ENCODE assay signal across 1 cellular context in the genomic region with DNA sequence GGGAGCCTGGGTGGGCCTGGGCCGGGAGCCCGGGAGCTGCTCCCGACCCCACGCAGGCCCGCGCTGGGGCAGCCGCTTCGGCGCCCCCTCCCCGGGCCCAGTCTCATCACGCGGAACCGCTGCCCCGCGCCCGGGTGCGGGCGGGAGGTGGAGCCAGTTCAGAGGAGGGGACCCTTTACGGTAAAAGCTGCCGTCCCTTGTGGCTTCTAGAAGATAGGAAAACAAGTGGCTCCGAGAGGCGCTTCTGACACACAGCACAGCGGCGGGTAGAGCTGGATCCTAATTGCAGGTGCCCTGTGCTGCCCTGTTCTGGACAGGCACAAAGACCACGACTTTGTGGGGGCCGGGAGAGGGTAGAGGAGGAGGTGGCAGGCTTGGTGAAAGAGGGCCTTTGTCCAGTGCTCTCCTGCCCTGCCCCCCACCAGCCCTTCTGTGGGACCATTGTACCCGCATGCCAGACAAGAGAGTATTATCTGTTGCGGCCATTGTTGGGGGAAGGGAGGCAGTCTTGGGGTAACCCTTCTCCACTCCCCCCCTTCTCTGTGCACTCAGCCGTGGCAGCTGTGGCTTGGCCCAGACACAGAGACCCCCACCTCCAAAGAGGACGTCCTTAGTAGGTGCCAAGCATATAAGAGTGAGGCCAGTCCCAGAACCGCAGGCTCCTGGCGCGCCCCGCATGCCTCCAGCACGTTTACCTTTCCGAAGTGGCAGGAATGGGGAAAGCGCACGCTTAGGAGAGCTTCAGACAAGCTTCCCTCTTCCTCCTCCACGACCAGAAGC.
TF ChIP-seq lines count a peak whose summit lies in the region.

No MANE protein-coding gene starts in this region.

TF ChIP-seq in HepG2, 621 proteins besides CTCF, POLR2A, EP300 and RAD21 (continues in another document):
- TF ChIP-seq ZNF354B (CRISPR knock-in tag; IDR thresholded peaks at IDR 0.05) (no peak), ZNF343 (CRISPR knock-in tag; IDR thresholded peaks at IDR 0.05) (no peak), CCAR2 (optimal IDR thresholded peaks at IDR 0.05; ENCODE audit: low read depth, low read length) (peak; percentile 68), GABPA (IDR thresholded peaks at IDR 0.05; ENCODE audit: low read depth, low read length) (no peak), GABPA (CRISPR knock-in tag; IDR thresholded peaks at IDR 0.05; ENCODE audit: low read depth) (no peak), DR1 (CRISPR knock-in tag; IDR thresholded peaks at IDR 0.05) (0 out of 2 replicates have a peak, but pooled peaks have one; percentile 26), NFYB (CRISPR knock-in tag; IDR thresholded peaks at IDR 0.05) (no peak), TARDBP (CRISPR knock-in tag; IDR thresholded peaks at IDR 0.05) (no peak; the same call in 1 of the 2 replicates), POGZ (CRISPR knock-in tag; IDR thresholded peaks at IDR 0.05) (0 out of 2 replicates have a peak, but pooled peaks have one; percentile 30), ZKSCAN1 (IDR thresholded peaks at IDR 0.05; ENCODE audit: low read length) (no peak), CC2D1A (CRISPR knock-in tag; IDR thresholded peaks at IDR 0.05) (no peak), PRPF4 (IDR thresholded peaks at IDR 0.05; ENCODE audit: low read depth, low read length, poor library complexity, severe bottlenecking) (peak; percentile 92), MZF1 (CRISPR knock-in tag; IDR thresholded peaks at IDR 0.05; ENCODE audit: borderline replicate concordance) (0 out of 2 replicates have a peak, but pooled peaks have one; percentile 51), ZFP36 (IDR thresholded peaks at IDR 0.05; ENCODE audit: borderline replicate concordance, low read depth, low read length, partially characterized antibody) (peak; percentile 43), NFKB2 (CRISPR knock-in tag; IDR thresholded peaks at IDR 0.05; ENCODE audit: borderline replicate concordance) (no peak)
- TF ChIP-seq, protein P1, sequence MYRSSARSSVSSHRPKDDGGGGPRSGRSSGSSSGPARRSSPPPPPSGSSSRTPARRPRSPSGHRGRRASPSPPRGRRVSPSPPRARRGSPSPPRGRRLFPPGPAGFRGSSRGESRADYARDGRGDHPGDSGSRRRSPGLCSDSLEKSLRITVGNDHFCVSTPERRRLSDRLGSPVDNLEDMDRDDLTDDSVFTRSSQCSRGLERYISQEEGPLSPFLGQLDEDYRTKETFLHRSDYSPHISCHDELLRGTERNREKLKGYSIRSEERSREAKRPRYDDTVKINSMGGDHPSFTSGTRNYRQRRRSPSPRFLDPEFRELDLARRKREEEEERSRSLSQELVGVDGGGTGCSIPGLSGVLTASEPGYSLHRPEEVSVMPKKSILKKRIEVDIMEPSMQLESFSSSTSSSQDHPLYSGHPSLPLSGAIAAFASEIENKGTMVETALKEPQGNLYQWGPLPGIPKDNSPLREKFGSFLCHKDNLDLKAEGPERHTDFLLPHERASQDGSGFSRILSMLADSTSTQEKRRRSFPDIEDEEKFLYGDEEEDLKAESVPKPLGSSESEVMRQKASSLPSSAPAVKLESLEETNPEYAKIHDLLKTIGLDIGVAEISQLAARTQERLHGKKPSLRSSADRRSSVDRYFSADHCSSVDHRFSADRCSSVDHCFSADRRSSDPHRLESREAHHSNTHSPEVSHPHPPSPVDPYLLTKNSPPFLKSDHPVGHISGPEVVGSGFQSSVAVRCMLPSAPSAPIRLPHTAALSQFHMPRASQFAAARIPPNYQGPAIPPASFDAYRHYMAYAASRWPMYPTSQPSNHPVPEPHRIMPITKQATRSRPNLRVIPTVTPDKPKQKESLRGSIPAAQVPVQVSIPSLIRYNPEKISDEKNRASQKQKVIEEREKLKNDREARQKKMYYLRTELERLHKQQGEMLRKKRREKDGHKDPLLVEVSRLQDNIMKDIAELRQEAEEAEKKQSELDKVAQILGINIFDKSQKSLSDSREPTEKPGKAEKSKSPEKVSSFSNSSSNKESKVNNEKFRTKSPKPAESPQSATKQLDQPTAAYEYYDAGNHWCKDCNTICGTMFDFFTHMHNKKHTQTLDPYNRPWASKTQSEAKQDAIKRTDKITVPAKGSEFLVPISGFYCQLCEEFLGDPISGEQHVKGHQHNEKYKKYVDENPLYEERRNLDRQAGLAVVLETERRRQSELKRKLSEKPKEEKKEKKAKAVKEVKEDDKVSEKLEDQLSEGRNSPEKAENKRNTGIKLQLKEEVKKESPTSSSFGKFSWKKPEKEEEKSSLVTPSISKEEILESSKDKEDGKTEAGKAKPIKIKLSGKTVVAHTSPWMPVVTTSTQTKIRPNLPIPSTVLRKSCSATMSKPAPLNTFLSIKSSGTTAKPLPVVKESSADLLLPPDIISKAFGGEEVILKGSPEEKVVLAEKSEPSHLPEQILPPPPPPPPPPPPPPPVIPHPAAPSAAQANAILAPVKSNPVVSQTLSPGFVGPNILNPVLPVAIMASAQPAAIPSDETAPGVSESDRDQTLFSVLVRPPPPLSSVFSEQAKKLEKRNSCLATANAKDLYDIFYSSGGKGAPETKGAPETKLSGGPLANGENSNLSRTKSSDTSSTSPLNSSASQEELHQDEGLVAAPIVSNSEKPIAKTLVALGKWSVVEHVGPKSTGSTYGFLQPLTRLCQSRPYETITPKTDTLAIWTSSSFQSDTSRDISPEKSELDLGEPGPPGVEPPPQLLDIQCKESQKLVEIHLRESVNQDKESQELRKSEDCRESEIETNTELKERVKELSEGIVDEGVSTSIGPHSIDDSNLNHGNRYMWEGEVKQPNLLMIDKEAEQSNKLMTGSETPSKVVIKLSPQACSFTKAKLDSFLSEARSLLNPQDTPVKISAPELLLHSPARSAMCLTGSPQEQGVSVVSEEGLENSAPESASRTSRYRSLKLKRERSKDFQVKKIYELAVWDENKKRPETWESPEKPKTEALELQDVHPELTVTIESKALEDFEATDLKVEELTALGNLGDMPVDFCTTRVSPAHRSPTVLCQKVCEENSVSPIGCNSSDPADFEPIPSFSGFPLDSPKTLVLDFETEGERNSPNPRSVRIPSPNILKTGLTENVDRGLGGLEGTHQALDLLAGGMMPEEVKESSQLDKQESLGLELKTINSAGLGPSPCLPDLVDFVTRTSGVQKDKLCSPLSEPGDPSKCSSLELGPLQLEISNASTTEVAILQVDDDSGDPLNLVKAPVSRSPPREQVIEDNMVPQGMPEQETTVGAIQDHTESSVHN (CRISPR knock-in tag; IDR thresholded peaks at IDR 0.05): no peak
- TF ChIP-seq, protein P2, sequence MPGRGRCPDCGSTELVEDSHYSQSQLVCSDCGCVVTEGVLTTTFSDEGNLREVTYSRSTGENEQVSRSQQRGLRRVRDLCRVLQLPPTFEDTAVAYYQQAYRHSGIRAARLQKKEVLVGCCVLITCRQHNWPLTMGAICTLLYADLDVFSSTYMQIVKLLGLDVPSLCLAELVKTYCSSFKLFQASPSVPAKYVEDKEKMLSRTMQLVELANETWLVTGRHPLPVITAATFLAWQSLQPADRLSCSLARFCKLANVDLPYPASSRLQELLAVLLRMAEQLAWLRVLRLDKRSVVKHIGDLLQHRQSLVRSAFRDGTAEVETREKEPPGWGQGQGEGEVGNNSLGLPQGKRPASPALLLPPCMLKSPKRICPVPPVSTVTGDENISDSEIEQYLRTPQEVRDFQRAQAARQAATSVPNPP (CRISPR knock-in tag; IDR thresholded peaks at IDR 0.05): no peak
- TF ChIP-seq, protein P3, sequence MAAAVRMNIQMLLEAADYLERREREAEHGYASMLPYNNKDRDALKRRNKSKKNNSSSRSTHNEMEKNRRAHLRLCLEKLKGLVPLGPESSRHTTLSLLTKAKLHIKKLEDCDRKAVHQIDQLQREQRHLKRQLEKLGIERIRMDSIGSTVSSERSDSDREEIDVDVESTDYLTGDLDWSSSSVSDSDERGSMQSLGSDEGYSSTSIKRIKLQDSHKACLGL (CRISPR knock-in tag; IDR thresholded peaks at IDR 0.05): 0 out of 2 replicates have a peak, but pooled peaks have one; percentile 32
- TF ChIP-seq, protein P4, sequence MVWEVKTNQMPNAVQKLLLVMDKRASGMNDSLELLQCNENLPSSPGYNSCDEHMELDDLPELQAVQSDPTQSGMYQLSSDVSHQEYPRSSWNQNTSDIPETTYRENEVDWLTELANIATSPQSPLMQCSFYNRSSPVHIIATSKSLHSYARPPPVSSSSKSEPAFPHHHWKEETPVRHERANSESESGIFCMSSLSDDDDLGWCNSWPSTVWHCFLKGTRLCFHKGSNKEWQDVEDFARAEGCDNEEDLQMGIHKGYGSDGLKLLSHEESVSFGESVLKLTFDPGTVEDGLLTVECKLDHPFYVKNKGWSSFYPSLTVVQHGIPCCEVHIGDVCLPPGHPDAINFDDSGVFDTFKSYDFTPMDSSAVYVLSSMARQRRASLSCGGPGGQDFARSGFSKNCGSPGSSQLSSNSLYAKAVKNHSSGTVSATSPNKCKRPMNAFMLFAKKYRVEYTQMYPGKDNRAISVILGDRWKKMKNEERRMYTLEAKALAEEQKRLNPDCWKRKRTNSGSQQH (CRISPR knock-in tag; IDR thresholded peaks at IDR 0.05; ENCODE audit: low read depth): no peak
- TF ChIP-seq, protein P5, sequence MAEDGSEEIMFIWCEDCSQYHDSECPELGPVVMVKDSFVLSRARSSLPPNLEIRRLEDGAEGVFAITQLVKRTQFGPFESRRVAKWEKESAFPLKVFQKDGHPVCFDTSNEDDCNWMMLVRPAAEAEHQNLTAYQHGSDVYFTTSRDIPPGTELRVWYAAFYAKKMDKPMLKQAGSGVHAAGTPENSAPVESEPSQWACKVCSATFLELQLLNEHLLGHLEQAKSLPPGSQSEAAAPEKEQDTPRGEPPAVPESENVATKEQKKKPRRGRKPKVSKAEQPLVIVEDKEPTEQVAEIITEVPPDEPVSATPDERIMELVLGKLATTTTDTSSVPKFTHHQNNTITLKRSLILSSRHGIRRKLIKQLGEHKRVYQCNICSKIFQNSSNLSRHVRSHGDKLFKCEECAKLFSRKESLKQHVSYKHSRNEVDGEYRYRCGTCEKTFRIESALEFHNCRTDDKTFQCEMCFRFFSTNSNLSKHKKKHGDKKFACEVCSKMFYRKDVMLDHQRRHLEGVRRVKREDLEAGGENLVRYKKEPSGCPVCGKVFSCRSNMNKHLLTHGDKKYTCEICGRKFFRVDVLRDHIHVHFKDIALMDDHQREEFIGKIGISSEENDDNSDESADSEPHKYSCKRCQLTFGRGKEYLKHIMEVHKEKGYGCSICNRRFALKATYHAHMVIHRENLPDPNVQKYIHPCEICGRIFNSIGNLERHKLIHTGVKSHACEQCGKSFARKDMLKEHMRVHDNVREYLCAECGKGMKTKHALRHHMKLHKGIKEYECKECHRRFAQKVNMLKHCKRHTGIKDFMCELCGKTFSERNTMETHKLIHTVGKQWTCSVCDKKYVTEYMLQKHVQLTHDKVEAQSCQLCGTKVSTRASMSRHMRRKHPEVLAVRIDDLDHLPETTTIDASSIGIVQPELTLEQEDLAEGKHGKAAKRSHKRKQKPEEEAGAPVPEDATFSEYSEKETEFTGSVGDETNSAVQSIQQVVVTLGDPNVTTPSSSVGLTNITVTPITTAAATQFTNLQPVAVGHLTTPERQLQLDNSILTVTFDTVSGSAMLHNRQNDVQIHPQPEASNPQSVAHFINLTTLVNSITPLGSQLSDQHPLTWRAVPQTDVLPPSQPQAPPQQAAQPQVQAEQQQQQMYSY (CRISPR knock-in tag; IDR thresholded peaks at IDR 0.05): no peak
- TF ChIP-seq, protein P6, sequence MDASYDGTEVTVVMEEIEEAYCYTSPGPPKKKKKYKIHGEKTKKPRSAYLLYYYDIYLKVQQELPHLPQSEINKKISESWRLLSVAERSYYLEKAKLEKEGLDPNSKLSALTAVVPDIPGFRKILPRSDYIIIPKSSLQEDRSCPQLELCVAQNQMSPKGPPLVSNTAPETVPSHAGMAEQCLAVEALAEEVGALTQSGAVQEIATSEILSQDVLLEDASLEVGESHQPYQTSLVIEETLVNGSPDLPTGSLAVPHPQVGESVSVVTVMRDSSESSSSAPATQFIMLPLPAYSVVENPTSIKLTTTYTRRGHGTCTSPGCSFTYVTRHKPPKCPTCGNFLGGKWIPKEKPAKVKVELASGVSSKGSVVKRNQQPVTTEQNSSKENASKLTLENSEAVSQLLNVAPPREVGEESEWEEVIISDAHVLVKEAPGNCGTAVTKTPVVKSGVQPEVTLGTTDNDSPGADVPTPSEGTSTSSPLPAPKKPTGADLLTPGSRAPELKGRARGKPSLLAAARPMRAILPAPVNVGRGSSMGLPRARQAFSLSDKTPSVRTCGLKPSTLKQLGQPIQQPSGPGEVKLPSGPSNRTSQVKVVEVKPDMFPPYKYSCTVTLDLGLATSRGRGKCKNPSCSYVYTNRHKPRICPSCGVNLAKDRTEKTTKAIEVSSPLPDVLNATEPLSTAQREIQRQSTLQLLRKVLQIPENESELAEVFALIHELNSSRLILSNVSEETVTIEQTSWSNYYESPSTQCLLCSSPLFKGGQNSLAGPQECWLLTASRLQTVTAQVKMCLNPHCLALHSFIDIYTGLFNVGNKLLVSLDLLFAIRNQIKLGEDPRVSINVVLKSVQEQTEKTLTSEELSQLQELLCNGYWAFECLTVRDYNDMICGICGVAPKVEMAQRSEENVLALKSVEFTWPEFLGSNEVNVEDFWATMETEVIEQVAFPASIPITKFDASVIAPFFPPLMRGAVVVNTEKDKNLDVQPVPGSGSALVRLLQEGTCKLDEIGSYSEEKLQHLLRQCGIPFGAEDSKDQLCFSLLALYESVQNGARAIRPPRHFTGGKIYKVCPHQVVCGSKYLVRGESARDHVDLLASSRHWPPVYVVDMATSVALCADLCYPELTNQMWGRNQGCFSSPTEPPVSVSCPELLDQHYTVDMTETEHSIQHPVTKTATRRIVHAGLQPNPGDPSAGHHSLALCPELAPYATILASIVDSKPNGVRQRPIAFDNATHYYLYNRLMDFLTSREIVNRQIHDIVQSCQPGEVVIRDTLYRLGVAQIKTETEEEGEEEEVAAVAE (CRISPR knock-in tag; IDR thresholded peaks at IDR 0.05; ENCODE audit: borderline replicate concordance): no peak
- TF ChIP-seq, protein P7, sequence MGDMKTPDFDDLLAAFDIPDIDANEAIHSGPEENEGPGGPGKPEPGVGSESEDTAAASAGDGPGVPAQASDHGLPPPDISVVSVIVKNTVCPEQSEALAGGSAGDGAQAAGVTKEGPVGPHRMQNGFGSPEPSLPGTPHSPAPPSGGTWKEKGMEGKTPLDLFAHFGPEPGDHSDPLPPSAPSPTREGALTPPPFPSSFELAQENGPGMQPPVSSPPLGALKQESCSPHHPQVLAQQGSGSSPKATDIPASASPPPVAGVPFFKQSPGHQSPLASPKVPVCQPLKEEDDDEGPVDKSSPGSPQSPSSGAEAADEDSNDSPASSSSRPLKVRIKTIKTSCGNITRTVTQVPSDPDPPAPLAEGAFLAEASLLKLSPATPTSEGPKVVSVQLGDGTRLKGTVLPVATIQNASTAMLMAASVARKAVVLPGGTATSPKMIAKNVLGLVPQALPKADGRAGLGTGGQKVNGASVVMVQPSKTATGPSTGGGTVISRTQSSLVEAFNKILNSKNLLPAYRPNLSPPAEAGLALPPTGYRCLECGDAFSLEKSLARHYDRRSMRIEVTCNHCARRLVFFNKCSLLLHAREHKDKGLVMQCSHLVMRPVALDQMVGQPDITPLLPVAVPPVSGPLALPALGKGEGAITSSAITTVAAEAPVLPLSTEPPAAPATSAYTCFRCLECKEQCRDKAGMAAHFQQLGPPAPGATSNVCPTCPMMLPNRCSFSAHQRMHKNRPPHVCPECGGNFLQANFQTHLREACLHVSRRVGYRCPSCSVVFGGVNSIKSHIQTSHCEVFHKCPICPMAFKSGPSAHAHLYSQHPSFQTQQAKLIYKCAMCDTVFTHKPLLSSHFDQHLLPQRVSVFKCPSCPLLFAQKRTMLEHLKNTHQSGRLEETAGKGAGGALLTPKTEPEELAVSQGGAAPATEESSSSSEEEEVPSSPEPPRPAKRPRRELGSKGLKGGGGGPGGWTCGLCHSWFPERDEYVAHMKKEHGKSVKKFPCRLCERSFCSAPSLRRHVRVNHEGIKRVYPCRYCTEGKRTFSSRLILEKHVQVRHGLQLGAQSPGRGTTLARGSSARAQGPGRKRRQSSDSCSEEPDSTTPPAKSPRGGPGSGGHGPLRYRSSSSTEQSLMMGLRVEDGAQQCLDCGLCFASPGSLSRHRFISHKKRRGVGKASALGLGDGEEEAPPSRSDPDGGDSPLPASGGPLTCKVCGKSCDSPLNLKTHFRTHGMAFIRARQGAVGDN (CRISPR knock-in tag; IDR thresholded peaks at IDR 0.05): peak; percentile 2
